Comparison of ENCODE assay signal across 17 cellular contexts in the genomic region with DNA sequence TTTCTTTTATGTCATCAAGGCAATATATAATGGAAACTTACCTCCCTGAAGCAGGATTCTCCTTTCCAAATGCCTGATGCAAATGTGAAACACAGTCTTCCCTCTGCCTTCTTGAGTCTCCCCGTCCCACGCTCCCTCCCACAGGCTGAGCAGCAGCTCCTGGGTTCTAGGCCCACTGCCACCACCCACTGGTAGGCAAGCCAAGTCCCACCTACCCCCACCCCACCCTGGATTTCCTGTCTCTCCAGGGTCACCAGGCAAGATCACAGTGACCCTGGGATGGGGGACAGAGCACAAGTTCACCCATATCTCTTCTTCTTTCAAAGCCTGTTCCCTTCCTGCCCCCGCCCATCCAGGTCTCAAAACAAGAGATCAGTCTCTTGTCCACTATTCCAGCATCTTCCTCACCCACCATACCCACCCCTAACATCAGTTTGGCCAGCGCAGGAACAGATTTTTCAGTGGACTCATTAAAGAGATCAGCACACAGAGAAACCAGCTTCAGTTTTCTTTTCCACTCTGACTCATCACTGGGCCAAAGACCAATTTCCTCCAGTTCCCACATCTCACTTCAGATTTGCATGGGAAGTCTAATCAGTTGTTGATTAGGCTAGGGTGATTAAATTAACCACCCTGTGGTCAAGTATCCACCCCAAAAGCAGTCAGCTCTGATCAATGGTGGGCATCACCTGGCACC.
DNase-seq lines count a peak whose midpoint lies in the region; ATAC-seq and TF ChIP-seq lines count a peak whose summit lies in the region.
"Had no signal": no experiment of that assay in that cellular context is flagged by ENCODE, and none has a peak within 500 bp of the region (broad histone marks: within the 10 kb centered on the region; RNA-seq: fewer than 3 reads in every experiment).

No MANE protein-coding gene starts in this region.

- H3K27ac ChIP-seq in adrenal gland: no peak overlapping the region
- H3K27ac ChIP-seq: BLaER1, epithelial cell of prostate, prostate gland, spleen had no signal

- WGBS in adrenal gland, 4 donors: 70 to 81% (median 78%) methylated on average over 4 of the region's 4 CpGs

- no peaks in the 10 kb centered on the region for H3K36me3 ChIP-seq in adrenal gland (replicated peaks in 1 of 2)
- H3K36me3 ChIP-seq: BLaER1, prostate gland, spleen had no signal

- TF ChIP-seq POLR2A in adrenal gland (IDR thresholded peaks at IDR 0.05): no peak

- H3K27me3 ChIP-seq in adrenal gland: no peaks in the 10 kb centered on the region
- H3K27me3 ChIP-seq: BLaER1, spleen had no signal

- H3K4me3 ChIP-seq in epithelial cell of esophagus (ENCODE audit: low read length): no peak overlapping the region
- H3K4me3 ChIP-seq in adrenal gland: no peak overlapping the region
- H3K4me3 ChIP-seq: BLaER1, prostate gland, spleen had no signal

- ATAC-seq in HG02884 (IDR thresholded peaks at IDR 0.05; ENCODE audit: unreplicated experiment): no peak
- ATAC-seq in GM21576 (IDR thresholded peaks at IDR 0.05; ENCODE audit: unreplicated experiment): no peak
- ATAC-seq: T-cell had no signal

- TF ChIP-seq CTCF in epithelial cell of esophagus (IDR thresholded peaks at IDR 0.05; ENCODE audit: insufficient read depth, low read depth, low read length, missing control alignments) (no peak), adrenal gland (IDR thresholded peaks at IDR 0.05) (no peak)

- H3K4me1 ChIP-seq in adrenal gland (replicated peaks in 1 of 2): no peaks in the 10 kb centered on the region
- H3K4me1 ChIP-seq: prostate gland, spleen had no signal

- intact Hi-C loops in adrenal gland (cut with DNase I): no loop called here

- DNase-seq in GM03348 (ENCODE audit: low spot score) (peak; percentile 39), NCI-H226 (peak; percentile 9), epithelial cell of esophagus (ENCODE audit: low read depth) (peak; percentile 44), myocyte (ENCODE audit: low read depth) (peak; percentile 26), SIG-M5 treated with dmso at 0.1 percent for 504 hours (lab: John Stamatoyannopoulos, UW; ENCODE audit: unreplicated experiment) (no peak), adrenal gland (no peak)
- DNase-seq: activated CD4-positive, alpha-beta T cell treated with anti-CD3 and anti-CD28 coated beads, Interleukin-2, amount 50 U/mL, for 48 hours; activated naive CD4-positive, alpha-beta T cell; NCI-H1694 treated with DMSO at 0.1 percent for 48 hours; NCI-H510A; spleen; T-cell had no signal

- no peaks in the 10 kb centered on the region for H3K9me3 ChIP-seq in adrenal gland (replicated peaks in 1 of 3)
- H3K9me3 ChIP-seq: BLaER1, prostate gland, spleen had no signal

Comparison
In these comparisons a context has a peak if more than half of its experiments do, and no peak if none do; other contexts are left out.
1. DNase-seq: peak in GM03348 (single experiment), NCI-H226 (single experiment), epithelial cell of esophagus (single experiment) and myocyte (single experiment); none in SIG-M5 treated with dmso at 0.1 percent for 504 hours (single experiment) and adrenal gland (0 of 7).